ENCODE assay signal across 25 cellular contexts in genomic region chr14:61655777-61656176, GRCh38.
"Had no signal": no experiment of that assay in that cellular context is flagged by ENCODE, and none has a peak within 500 bp of the region (broad histone marks: within the 10 kb centered on the region; RNA-seq: fewer than 3 reads in every experiment).

No MANE protein-coding gene starts in this region.

- H3K9me3 Mint-ChIP-seq: activated T-cell treated with anti-CD3 and anti-CD28 coated beads, Interleukin-2, amount 50 U/mL, for 4 hours; endodermal cell; natural killer cell had no signal

- H3K27ac Mint-ChIP-seq: activated T-helper 2 cell treated with anti-CD3 and anti-CD28 coated beads, Interferon-gamma antibody, Interleukin-2, Interleukin-4, amounts not matched to agents 10 μg/mL and 5 μg/mL and 100 μg/mL, durations not matched to agents 14 hours and 24 hours and 36 hours; endodermal cell had no signal

- H3K36me3 Mint-ChIP-seq: natural killer cell had no signal

- H3K27me3 ChIP-seq: foreskin keratinocyte, heart right ventricle, left lung, spleen, testis, transverse colon had no signal

- ATAC-seq: activated T-cell treated with anti-CD3 and anti-CD28 coated beads, Interleukin-2, amount 50 U/mL, for 4 hours; esophagus mucosa; foreskin keratinocyte; heart right ventricle; left lung; lower lobe of right lung; right cardiac atrium had no signal

- FAIRE-seq: astrocyte, TTC549 had no signal

- H3K36me3 ChIP-seq: heart right ventricle, left lung, lower lobe of right lung, spleen, transverse colon, WERI-Rb-1 had no signal

- H3K4me3 Mint-ChIP-seq: activated T-cell treated with anti-CD3 and anti-CD28 coated beads, Interleukin-2, amount 50 U/mL, for 4 hours; endodermal cell; natural killer cell had no signal

- H3K27ac ChIP-seq: foreskin keratinocyte, heart right ventricle, left lung, lower lobe of right lung, spleen, testis, transverse colon, WERI-Rb-1 had no signal

- DNase-seq: activated CD4-positive, alpha-beta T cell treated with anti-CD3 and anti-CD28 coated beads, Interleukin-2, amount 50 U/mL, for 1 hour; activated CD4-positive, CD25-positive, alpha-beta regulatory T cell treated with anti-CD3 and anti-CD28 coated beads, Interleukin-2, amount 50 U/mL, for 72 hours; activated naive CD4-positive, alpha-beta T cell; activated T-cell treated with anti-CD3 and anti-CD28 coated beads, Interleukin-2, amount 50 U/mL, for 4 hours; amniotic stem cell; caudate nucleus; endodermal cell; foreskin keratinocyte; heart right ventricle; left lung; lower lobe of right lung; mesendoderm; natural killer cell; posterior cingulate gyrus; right cardiac atrium; spleen; stimulated activated naive CD4-positive, alpha-beta T cell treated with Interleukin-2 at 50 U/mL for 16 hours; T-helper 9 cell; testis; transverse colon; WERI-Rb-1 had no signal

- H3K9me3 ChIP-seq: heart right ventricle, left lung, lower lobe of right lung, spleen, testis, transverse colon had no signal

- H3K4me3 ChIP-seq: heart right ventricle, left lung, lower lobe of right lung, spleen, testis, transverse colon had no signal

- H3K4me1 Mint-ChIP-seq: endodermal cell had no signal
